8 cellular contexts compared by ENCODE assay signal in genomic region chr6:113363866-113364265, GRCh38.
"Had no signal": no experiment of that assay in that cellular context is flagged by ENCODE, and none has a peak within 500 bp of the region (broad histone marks: within the 10 kb centered on the region; RNA-seq: fewer than 3 reads in every experiment).

No MANE protein-coding gene starts in this region.

- H3K27ac ChIP-seq: stomach had no signal

- H3K36me3 ChIP-seq: stomach had no signal

- H3K9me3 ChIP-seq: stomach had no signal

- ATAC-seq: activated CD4-positive, CD25-positive, alpha-beta regulatory T cell treated with anti-CD3 and anti-CD28 coated beads, Interleukin-2, amount 50 U/mL, for 24 hours; natural killer cell had no signal

- H3K27me3 ChIP-seq: stomach had no signal

- DNase-seq: activated naive CD4-positive, alpha-beta T cell treated with anti-CD3 and anti-CD28 coated beads, Interleukin-2, amount 50 U/mL, for 16 hours; activated T-cell treated with anti-CD3 and anti-CD28 coated beads, Interleukin-2, amount 50 U/mL, for 1 hour; natural killer cell; nucleus accumbens; stimulated activated CD4-positive, alpha-beta T cell treated with anti-CD3 and anti-CD28 coated beads, Interleukin-4, amount 100 ng/mL, for 4 hours; stomach; SW 1271 had no signal

- H3K4me3 ChIP-seq: stomach had no signal
